In the genomic region with DNA sequence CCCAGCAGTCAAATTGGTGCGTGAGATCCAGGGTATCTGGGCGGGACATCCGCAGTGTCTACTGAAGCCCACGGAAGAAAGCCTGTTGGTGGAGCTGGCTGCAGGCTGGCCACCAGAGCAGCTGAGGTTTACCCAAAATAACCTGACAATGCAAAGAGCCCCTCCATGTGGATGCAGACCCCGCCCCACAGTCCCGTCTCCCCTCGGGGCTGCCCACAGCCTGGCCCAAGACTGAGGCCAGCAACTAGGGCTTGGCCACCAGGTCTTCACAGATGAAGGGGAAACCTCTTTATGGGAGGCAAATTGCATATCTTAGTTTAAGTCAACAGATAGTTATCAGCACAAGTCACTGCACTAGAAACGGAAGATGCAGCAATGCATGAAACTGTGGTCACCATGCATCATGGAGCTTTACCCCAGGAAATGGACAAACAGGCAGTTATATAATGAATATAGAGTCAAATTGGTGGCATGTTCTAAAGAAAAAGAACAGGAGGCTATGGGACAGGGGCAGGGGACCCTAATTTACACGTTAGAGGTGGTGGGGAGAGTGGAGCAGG, we compare ENCODE assay signal across 17 cellular contexts.
"Had no signal": no experiment of that assay in that cellular context is flagged by ENCODE, and none has a peak within 500 bp of the region (broad histone marks: within the 10 kb centered on the region; RNA-seq: fewer than 3 reads in every experiment).

No MANE protein-coding gene starts in this region.

- H3K27ac ChIP-seq: body of pancreas, hepatocyte, transverse colon had no signal

- H3K4me2 ChIP-seq: hepatocyte had no signal

- H2AFZ ChIP-seq: hepatocyte had no signal

- H3K9ac ChIP-seq: SK-N-SH had no signal

- H3K9me3 ChIP-seq: body of pancreas, SK-N-SH, transverse colon had no signal

- H3K27me3 ChIP-seq: body of pancreas, hepatocyte, transverse colon had no signal

- H3K36me3 ChIP-seq: transverse colon had no signal

- DNase-seq: activated CD4-positive, alpha-beta T cell treated with anti-CD3 and anti-CD28 coated beads, Interleukin-2, amount 50 U/mL, for 1 hour; activated CD8-positive, alpha-beta memory T cell treated with anti-CD3 and anti-CD28 coated beads for 24 hours; activated gamma-delta T cell treated with Interleukin-2 at 50 U/mL for 16 hours; amygdala; body of pancreas; endodermal cell; erythroblast; kidney; left ventricle myocardium superior; SK-N-SH; stimulated activated CD4-positive, alpha-beta T cell treated with anti-CD3 and anti-CD28 coated beads, Interleukin-2, amount 100 ng/mL, for 48 hours; stimulated activated naive CD4-positive, alpha-beta T cell; T-cell; T-helper 9 cell; transverse colon had no signal

- H3K4me3 ChIP-seq: body of pancreas, hepatocyte, transverse colon had no signal

- ATAC-seq: activated CD4-positive, CD25-positive, alpha-beta regulatory T cell treated with anti-CD3 and anti-CD28 coated beads, Interleukin-2, amount 50 U/mL, for 24 hours; body of pancreas; T-cell had no signal

- H3K79me2 ChIP-seq: hepatocyte had no signal
